ENCODE assay signal across 21 cellular contexts in genomic region chr2:158060862-158061435, GRCh38. TPM values are rescaled to one million over a fixed set of nuclear protein-coding genes. Genes with fewer than 3 reads are reported as not detected.
DNase-seq lines count a peak whose midpoint lies in the region; ATAC-seq, FAIRE-seq and TF ChIP-seq lines count a peak whose summit lies in the region.
"Had no signal": no experiment of that assay in that cellular context is flagged by ENCODE, and none has a peak within 500 bp of the region (broad histone marks: within the 10 kb centered on the region; RNA-seq: fewer than 3 reads in every experiment).

No MANE protein-coding gene starts in this region.

- H3K27ac Mint-ChIP-seq in HFFc6 (no peak overlapping the region; the same call in 1 of the 2 replicates), astrocyte (ENCODE audit: unreplicated experiment) (no peak overlapping the region)
- H3K27ac Mint-ChIP-seq: CD8-positive, alpha-beta T cell; natural killer cell treated with Interleukin-12 subunit alpha and Interleukin-12 subunit beta and Interleukin-15 and Interleukin-18, amount 100 ng/mL, for 72 hours; WTC11 had no signal

- peaks cover 5% of the 10 kb centered on the region for H3K4me1 ChIP-seq in astrocyte (ENCODE audit: insufficient read depth, low read length)
- H3K4me1 ChIP-seq: left ventricle myocardium inferior, right atrium auricular region, tibial nerve had no signal

- H3K9me3 Mint-ChIP-seq in HFFc6 (no peaks in the 10 kb centered on the region), astrocyte (ENCODE audit: unreplicated experiment) (peaks cover 8% of the 10 kb centered on the region)
- H3K9me3 Mint-ChIP-seq: CD8-positive, alpha-beta T cell; central memory CD8-positive, alpha-beta T cell had no signal

- FAIRE-seq in astrocyte (lab: Jason Lieb, UNC): no peak
- FAIRE-seq: endothelial cell of umbilical vein had no signal

- no peaks in the 10 kb centered on the region for H3K79me2 ChIP-seq in astrocyte (ENCODE audit: insufficient read depth, low read length)

- H3K36me3 Mint-ChIP-seq in HFFc6 (ENCODE audit: low read depth) (no peaks in the 10 kb centered on the region), astrocyte (ENCODE audit: low read depth, unreplicated experiment) (no peaks in the 10 kb centered on the region)
- H3K36me3 Mint-ChIP-seq: CD8-positive, alpha-beta T cell; natural killer cell treated with Interleukin-12 subunit alpha and Interleukin-12 subunit beta and Interleukin-15 and Interleukin-18, amount 100 ng/mL, for 72 hours; WTC11 had no signal

- H3K4me1 Mint-ChIP-seq in HFFc6 (ENCODE audit: low read depth): peaks cover 16% of the 10 kb centered on the region
- peaks cover 6% of the 10 kb centered on the region for H3K4me1 Mint-ChIP-seq in astrocyte (ENCODE audit: low read depth, unreplicated experiment)
- H3K4me1 Mint-ChIP-seq: central memory CD8-positive, alpha-beta T cell; WTC11 had no signal

- H3K27me3 Mint-ChIP-seq in HFFc6 (ENCODE audit: insufficient read depth) (no peaks in the 10 kb centered on the region; the same call in none of the 2 replicates), astrocyte (ENCODE audit: low read depth, unreplicated experiment) (peaks cover 1% of the 10 kb centered on the region)
- H3K27me3 Mint-ChIP-seq: central memory CD8-positive, alpha-beta T cell; natural killer cell treated with Interleukin-12 subunit alpha and Interleukin-12 subunit beta and Interleukin-15 and Interleukin-18, amount 100 ng/mL, for 72 hours had no signal

- TF ChIP-seq CTCF in HFFc6 (IDR thresholded peaks at IDR 0.05): no peak
- TF ChIP-seq CTCF in astrocyte (IDR thresholded peaks at IDR 0.05; ENCODE audit: insufficient read depth, low read depth, low read length): no peak

- H4K20me1 ChIP-seq in astrocyte (ENCODE audit: insufficient read depth, low read length): no peaks in the 10 kb centered on the region

- no peak overlapping the region for H3K9ac ChIP-seq in astrocyte (ENCODE audit: low read length)

- H3K4me3 Mint-ChIP-seq in HFFc6 (no peak overlapping the region), astrocyte (ENCODE audit: unreplicated experiment) (no peak overlapping the region)
- H3K4me3 Mint-ChIP-seq: CD8-positive, alpha-beta T cell; central memory CD8-positive, alpha-beta T cell; natural killer cell treated with Interleukin-12 subunit alpha and Interleukin-12 subunit beta and Interleukin-15 and Interleukin-18, amount 100 ng/mL, for 72 hours; WTC11 had no signal

- H3K27me3 ChIP-seq in astrocyte (ENCODE audit: insufficient read depth, low read length): no peaks in the 10 kb centered on the region
- H3K27me3 ChIP-seq: right atrium auricular region, tibial nerve had no signal

- H3K36me3 ChIP-seq in astrocyte (ENCODE audit: insufficient read depth, low read length): no peaks in the 10 kb centered on the region
- H3K36me3 ChIP-seq: left ventricle myocardium inferior, right atrium auricular region, tibial nerve had no signal

- no peaks in the 10 kb centered on the region for H3K9me3 ChIP-seq in astrocyte (ENCODE audit: insufficient read depth, low read depth, low read length)
- H3K9me3 ChIP-seq: right atrium auricular region had no signal

- peak overlapping the region; percentile 10 for H3K4me2 ChIP-seq in astrocyte (ENCODE audit: low read length)

- H2AFZ ChIP-seq in astrocyte (ENCODE audit: low read depth, low read length): no peak overlapping the region

- ATAC-seq in HG03097 (IDR thresholded peaks at IDR 0.05; ENCODE audit: low FRiP score, unreplicated experiment): no peak
- ATAC-seq: CD8-positive, alpha-beta T cell; natural killer cell treated with Interleukin-12 subunit alpha and Interleukin-12 subunit beta and Interleukin-15 and Interleukin-18, amount 100 ng/mL, for 72 hours; WTC11 had no signal

- peak; percentile 22 for DNase-seq in HFFc6
- peak; percentile 66 for DNase-seq in astrocyte (ENCODE audit: low read depth)
- DNase-seq in foreskin melanocyte: peak; percentile 80
- peak; percentile 7 for DNase-seq in stromal cell of bone marrow (ENCODE audit: low read depth)
- no peak for DNase-seq in activated CD4-positive, alpha-beta T cell treated with anti-CD3 and anti-CD28 coated beads for 48 hours
- DNase-seq in NAMALWA (ENCODE audit: low spot score): no peak
- DNase-seq: activated naive CD4-positive, alpha-beta T cell treated with anti-CD3 and anti-CD28 coated beads, Interleukin-2, amount 50 U/mL, for 16 hours; CD8-positive, alpha-beta T cell; GF-D8; left ventricle myocardium inferior; NCI-H1694 had no signal

- no peak overlapping the region for H3K4me3 ChIP-seq in astrocyte (ENCODE audit: insufficient read depth, low read depth, low read length)
- H3K4me3 ChIP-seq: left ventricle myocardium inferior, right atrium auricular region, tibial nerve had no signal

- H3K27ac ChIP-seq in astrocyte (ENCODE audit: low read depth, low read length): no peak overlapping the region
- H3K27ac ChIP-seq: left ventricle myocardium inferior, right atrium auricular region, tibial nerve had no signal

RNA-seq across cellular contexts. Expression of gene UPP2, which starts 40.7 kb away (rescaled TPM):
- total RNA-seq in HFFc6 (2021; fragmentation: NEBNext Ultra II Directional; extraction: Animal tissue kit (Norgen Biotek cat#: 25700)): not detected
- not detected in 2 replicates for total RNA-seq in astrocyte
- total RNA-seq: CD8-positive, alpha-beta T cell; endothelial cell of umbilical vein; H4; left ventricle myocardium inferior; natural killer cell treated with Interleukin-12 subunit alpha and Interleukin-12 subunit beta and Interleukin-15 and Interleukin-18, amount 100 ng/mL, for 72 hours; NCI-H460; OCI-LY7; right atrium auricular region; tibial nerve; WTC11 had no signal

Comparison
In these comparisons a context has a peak if more than half of its experiments do, and no peak if none do; other contexts are left out.
1. DNase-seq: peak in HFFc6 (single experiment), astrocyte (single experiment), foreskin melanocyte (single experiment) and stromal cell of bone marrow (single experiment); none in activated CD4-positive, alpha-beta T cell treated with anti-CD3 and anti-CD28 coated beads for 48 hours (single experiment) and NAMALWA (single experiment).